ENCODE assay signal across 8 cellular contexts in the genomic region with DNA sequence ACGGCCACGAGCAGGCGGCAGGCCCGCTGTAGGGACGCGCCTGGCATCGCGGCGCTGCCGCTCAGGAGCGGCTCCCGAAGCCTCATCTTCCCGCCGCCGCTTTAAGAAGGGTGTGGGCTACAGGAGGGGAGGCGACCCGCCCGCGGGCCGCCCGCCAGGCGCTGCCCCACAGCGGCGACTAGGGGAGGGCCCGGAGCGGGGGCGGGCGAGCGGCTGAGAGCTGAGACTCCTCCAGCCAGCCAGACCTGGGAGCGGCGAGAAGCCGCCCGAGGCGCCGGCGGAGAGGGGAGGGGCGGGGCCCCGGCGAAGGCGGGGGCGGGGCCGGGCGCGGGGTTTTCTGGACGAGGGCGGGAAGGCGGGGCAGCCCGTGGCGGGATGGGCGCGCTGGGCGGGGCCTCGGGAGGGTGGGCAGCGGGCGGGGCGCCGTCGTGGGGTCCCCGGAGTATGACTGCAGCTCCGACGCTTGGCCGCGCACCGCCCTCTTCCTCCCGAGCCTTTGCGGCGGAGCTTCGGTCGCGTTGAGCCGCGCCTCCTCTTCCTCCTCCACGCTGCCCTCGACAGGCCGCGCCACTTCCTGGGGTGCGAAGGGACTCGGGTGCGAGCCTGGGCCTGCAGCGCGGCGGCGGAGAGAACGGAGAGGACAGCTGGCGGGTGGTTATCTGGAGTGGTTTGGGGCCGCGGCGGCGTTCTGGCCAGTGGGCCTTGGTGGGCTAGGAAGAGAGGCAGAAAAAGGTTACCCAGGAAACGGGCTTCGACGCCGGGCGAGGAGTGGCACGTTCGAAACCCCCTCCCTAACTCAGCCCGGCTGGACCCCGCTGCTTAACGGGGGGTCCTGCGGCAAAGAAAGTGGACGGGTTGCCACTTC. TPM values are rescaled to one million over a fixed set of nuclear protein-coding genes. Genes with fewer than 3 reads are reported as not detected.
A peak's percentile ranks its signal among the peaks of the same experiment; 100 is the strongest.
DNase-seq lines count a peak whose midpoint lies in the region; ATAC-seq, FAIRE-seq and TF ChIP-seq lines count a peak whose summit lies in the region.

A gene with protein sequence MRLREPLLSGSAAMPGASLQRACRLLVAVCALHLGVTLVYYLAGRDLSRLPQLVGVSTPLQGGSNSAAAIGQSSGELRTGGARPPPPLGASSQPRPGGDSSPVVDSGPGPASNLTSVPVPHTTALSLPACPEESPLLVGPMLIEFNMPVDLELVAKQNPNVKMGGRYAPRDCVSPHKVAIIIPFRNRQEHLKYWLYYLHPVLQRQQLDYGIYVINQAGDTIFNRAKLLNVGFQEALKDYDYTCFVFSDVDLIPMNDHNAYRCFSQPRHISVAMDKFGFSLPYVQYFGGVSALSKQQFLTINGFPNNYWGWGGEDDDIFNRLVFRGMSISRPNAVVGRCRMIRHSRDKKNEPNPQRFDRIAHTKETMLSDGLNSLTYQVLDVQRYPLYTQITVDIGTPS (minus strand): TSS at position 253 of the 865 bp plus-strand sequence. CDS start 167 bp downstream, at position 86.

- H3K36me3 ChIP-seq in kidney (ENCODE audit: control insufficient read depth in 1 of 2, insufficient read depth in 2 of 2, low read length in 2 of 2), result no peaks in the 10 kb centered on the region

- H3K4me3 ChIP-seq in kidney (ENCODE audit: low read length in 2 of 2), result peak within 1 kb of the TSS; percentile 70 to 96

- no peaks in the 10 kb centered on the region for H3K9me3 ChIP-seq in kidney (ENCODE audit: control insufficient read depth in 1 of 2, low read length in 2 of 2)

- DNase-seq in AG20443 (ENCODE audit: low spot score), result peak; percentile 96
- DNase-seq in NCI-H510A (lab: John Stamatoyannopoulos, UW), result peak; percentile 33
- peak; percentile 92 for DNase-seq in activated CD4-positive, alpha-beta T cell treated with anti-CD3 and anti-CD28 coated beads for 1 hour
- peak; percentile 30 to 66 for DNase-seq in cerebellar nuclear complex (lab: John Stamatoyannopoulos, UW)
- peak; percentile 99 for DNase-seq in kidney
- DNase-seq in stimulated activated CD4-positive, alpha-beta T cell treated with anti-CD3 and anti-CD28 coated beads, Interleukin-15, amount 100 ng/mL, for 1 hour (ENCODE audit: low read depth in 1 of 2, low spot score in 1 of 2), result peak; percentile 95 to 98

- H3K4me1 ChIP-seq in kidney (ENCODE audit: control insufficient read depth in 1 of 2, insufficient read depth in 1 of 2, low read depth in 1 of 2, low read length in 2 of 2), result peaks cover 43% of the 10 kb centered on the region in 2 donors

- no peak for FAIRE-seq in kidney (lab: Jason Lieb, UNC)

- ATAC-seq in GM19035 (IDR thresholded peaks at IDR 0.05; ENCODE audit: unreplicated experiment) (peak; percentile 67), HG03342 (IDR thresholded peaks at IDR 0.05; ENCODE audit: unreplicated experiment) (peak; percentile 52)

- peak within 1 kb of the TSS; percentile 96 to 99 for H3K27ac ChIP-seq in kidney (ENCODE audit: low read depth in 2 of 2, low read length in 2 of 2)

- peak; percentile 6 for TF ChIP-seq CTCF in kidney (IDR thresholded peaks at IDR 0.05; ENCODE audit: borderline replicate concordance, extremely low read depth, insufficient read depth)

- H3K9ac ChIP-seq in kidney (ENCODE audit: low read length in 2 of 2), result peak within 1 kb of the TSS; percentile 77 to 99

- intact Hi-C loops in kidney (cut with DNase I), result no loop called here

RNA-seq across cellular contexts. Expression of the gene that starts here (rescaled TPM):
- total RNA-seq in kidney, result 163 TPM
- 33.0 TPM for polyA plus RNA-seq in kidney (ENCODE audit: insufficient read depth, low read depth, low replicate concordance)

Comparison
In these comparisons a context has a peak if more than half of its experiments do, and no peak if none do; other contexts are left out.
1. Peak in every context shown above with its lines: DNase-seq, ATAC-seq, H3K4me3 ChIP-seq and H3K27ac ChIP-seq.
2. DNase-seq: peak in every context shown above with its lines; median percentile 99 in kidney; 96 in stimulated activated CD4-positive, alpha-beta T cell treated with anti-CD3 and anti-CD28 coated beads, Interleukin-15, amount 100 ng/mL, for 1 hour; 96 in AG20443; 92 in activated CD4-positive, alpha-beta T cell treated with anti-CD3 and anti-CD28 coated beads for 1 hour; 48 in cerebellar nuclear complex; 33 in NCI-H510A.